10 cellular contexts compared by ENCODE assay signal in genomic region chr7:105941596-105941995, GRCh38.
"Had no signal": no experiment of that assay in that cellular context is flagged by ENCODE, and none has a peak within 500 bp of the region (broad histone marks: within the 10 kb centered on the region; RNA-seq: fewer than 3 reads in every experiment).

No MANE protein-coding gene starts in this region.

- DNase-seq: GM23248, GOT3, H7, HFFc6, IMR-90, KBM-7 had no signal

- H3K4me3 ChIP-seq: GM23248, HAP-1 had no signal

- H3K9me3 ChIP-seq: HAP-1 had no signal

- H3K27ac ChIP-seq: GM23248, HL-60, KMS-11 had no signal

- H3K4me1 ChIP-seq: HAP-1 had no signal

- H3K9ac ChIP-seq: GM23248, KMS-11 had no signal

- ATAC-seq: HCT116 had no signal

- H3K36me3 ChIP-seq: HAP-1 had no signal

- H2AFZ ChIP-seq: GM23248 had no signal

- H3K4me2 ChIP-seq: KMS-11 had no signal
